Comparison of ENCODE assay signal across 8 cellular contexts in genomic region chr9:83707768-83708514, GRCh38. TPM values are rescaled to one million over a fixed set of nuclear protein-coding genes. Genes with fewer than 3 reads are reported as not detected.
A peak's percentile ranks its signal among the peaks of the same experiment; 100 is the strongest.
DNase-seq lines count a peak whose midpoint lies in the region; ATAC-seq and TF ChIP-seq lines count a peak whose summit lies in the region.

UBQLN1 (minus strand) TSS chr9:83707958; CDS start chr9:83707679, 279 bp downstream.

- H2AFZ ChIP-seq in hepatocyte, result peak within 1 kb of the TSS; percentile 92

- no peaks in the 10 kb centered on the region for H3K9me3 ChIP-seq in hepatocyte (ENCODE audit: low read depth)
- H3K9me3 ChIP-seq in aorta (ENCODE audit: control insufficient read depth, low read length), result no peaks in the 10 kb centered on the region

- DNase-seq in NCI-H2081 (lab: John Stamatoyannopoulos, UW) (peak; percentile 92 to 95), T-helper 9 cell (peak; percentile 90), astrocyte of the cerebellum (ENCODE audit: low read depth) (peak; percentile 92), hepatocyte (ENCODE audit: low spot score) (peak; percentile 97), renal cortical epithelial cell (ENCODE audit: low read depth) (peak; percentile 88), aorta (peak; percentile 96 to 97)

- peak; percentile 70 for ATAC-seq in GM18517 (IDR thresholded peaks at IDR 0.05; ENCODE audit: unreplicated experiment)
- ATAC-seq in HG03039 (IDR thresholded peaks at IDR 0.05; ENCODE audit: unreplicated experiment), result peak; percentile 66
- ATAC-seq in aorta (ENCODE audit: low FRiP score), result peak; percentile 98

- H3K79me2 ChIP-seq in hepatocyte, result peaks cover 48% of the 10 kb centered on the region

- peak within 1 kb of the TSS; percentile 100 for H3K27ac ChIP-seq in hepatocyte
- peak within 1 kb of the TSS; percentile 76 to 96 for H3K27ac ChIP-seq in aorta (ENCODE audit: low read depth in 1 of 2, low read length in 2 of 2)

- peaks cover 38% of the 10 kb centered on the region for H4K20me1 ChIP-seq in hepatocyte (ENCODE audit: insufficient read depth, poor library complexity, severe bottlenecking)

- H3K4me3 ChIP-seq in astrocyte of the cerebellum (ENCODE audit: low read depth, low read length) (peak within 1 kb of the TSS; percentile 95), hepatocyte (peak within 1 kb of the TSS; percentile 75), aorta (ENCODE audit: low read length in 2 of 2) (peak within 1 kb of the TSS; percentile 88 to 91)

- no peaks in the 10 kb centered on the region for H3K27me3 ChIP-seq in hepatocyte
- no peaks in the 10 kb centered on the region for H3K27me3 ChIP-seq in aorta (ENCODE audit: control insufficient read depth in 1 of 2, insufficient read depth in 2 of 2, low read length in 1 of 2)

- H3K4me2 ChIP-seq in hepatocyte, result peak within 1 kb of the TSS; percentile 83

- in situ Hi-C loops in astrocyte of the cerebellum (cut with HindIII; ENCODE audit: low sequenced_read_pairs), result no loop called here

- no peaks in the 10 kb centered on the region for H3K9me2 ChIP-seq in hepatocyte (replicated peaks; ENCODE audit: insufficient read depth)

- H3K36me3 ChIP-seq in hepatocyte (replicated peaks; ENCODE audit: insufficient read depth, low read depth) (no peaks in the 10 kb centered on the region), aorta (ENCODE audit: control insufficient read depth in 1 of 2, insufficient read depth in 2 of 2, low read length in 1 of 2) (no peaks in the 10 kb centered on the region)

- WGBS in hepatocyte (ENCODE audit: low lambda C conversion rate, missing lambda C conversion rate), result under 1% methylated on average over 67 of the region's 67 CpGs
- 0 to 1% methylated on average over 59 to 67 of the region's 67 CpGs for WGBS in aorta, 2 donors

- intact Hi-C loops in aorta (cut with DNase I), result loop anchor here (5.0 kb wide), 2 partner anchors 86 to 214 kb away; partner anchors contain the start of genes IDNK (in 2 of the 2) and KIF27 (in 1 of the 2)

- H3K4me1 ChIP-seq in hepatocyte (ENCODE audit: insufficient read depth) (peaks cover 5% of the 10 kb centered on the region), aorta (ENCODE audit: control insufficient read depth in 1 of 2, insufficient read depth in 2 of 2, low read length in 2 of 2) (peaks cover 2 to 4% of the 10 kb centered on the region in 2 donors)

- TF ChIP-seq CTCF in astrocyte of the cerebellum (IDR thresholded peaks at IDR 0.05; ENCODE audit: low read depth, low read length, missing control alignments), result no peak
- TF ChIP-seq CTCF in hepatocyte (IDR thresholded peaks at IDR 0.05; ENCODE audit: poor library complexity), result no peak

RNA-seq across cellular contexts. Expression of gene UBQLN1, which starts in this region (rescaled TPM):
- total RNA-seq in hepatocyte (94.2 and 97.1 TPM in 2 replicates), renal cortical epithelial cell (115 and 152 TPM in 2 replicates), aorta (10 to 100 TPM; 80.0 to 93.1 TPM)
- polyA plus RNA-seq in hepatocyte (42.6 and 47.6 TPM in 2 replicates), aorta (10 to 100 TPM; 31.4 to 37.4 TPM)

Comparison
In these comparisons a context has a peak if more than half of its experiments do, and no peak if none do; other contexts are left out.
1. Peak in every context shown above with its lines: DNase-seq, ATAC-seq, H3K4me3 ChIP-seq and H3K27ac ChIP-seq.